Comparison of ENCODE assay signal across 1 cellular context in genomic region chr20:2596673-2597279, GRCh38.
TF ChIP-seq lines count a peak whose summit lies in the region.

No MANE protein-coding gene starts in this region.

TF ChIP-seq in HepG2, 621 proteins besides CTCF, POLR2A, EP300 and RAD21:
- TF ChIP-seq ZNF230 (CRISPR knock-in tag; IDR thresholded peaks at IDR 0.05) (no peak), RAD51 (IDR thresholded peaks at IDR 0.05; ENCODE audit: borderline replicate concordance) (peak; percentile 40; the same call in 1 of the 2 replicates), CREB1 (IDR thresholded peaks at IDR 0.05) (peak; percentile 63), CREB1 (CRISPR knock-in tag; IDR thresholded peaks at IDR 0.05) (no peak)
- TF ChIP-seq, protein P1, sequence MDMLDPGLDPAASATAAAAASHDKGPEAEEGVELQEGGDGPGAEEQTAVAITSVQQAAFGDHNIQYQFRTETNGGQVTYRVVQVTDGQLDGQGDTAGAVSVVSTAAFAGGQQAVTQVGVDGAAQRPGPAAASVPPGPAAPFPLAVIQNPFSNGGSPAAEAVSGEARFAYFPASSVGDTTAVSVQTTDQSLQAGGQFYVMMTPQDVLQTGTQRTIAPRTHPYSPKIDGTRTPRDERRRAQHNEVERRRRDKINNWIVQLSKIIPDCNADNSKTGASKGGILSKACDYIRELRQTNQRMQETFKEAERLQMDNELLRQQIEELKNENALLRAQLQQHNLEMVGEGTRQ (IDR thresholded peaks at IDR 0.05; ENCODE audit: low read depth, low read length) = peak; percentile 39; the same call in 1 of the 2 replicates
- TF ChIP-seq, protein P1 (CRISPR knock-in tag; IDR thresholded peaks at IDR 0.05; ENCODE audit: borderline replicate concordance) = no peak
